Comparison of ENCODE assay signal across 1 cellular context in the genomic region with DNA sequence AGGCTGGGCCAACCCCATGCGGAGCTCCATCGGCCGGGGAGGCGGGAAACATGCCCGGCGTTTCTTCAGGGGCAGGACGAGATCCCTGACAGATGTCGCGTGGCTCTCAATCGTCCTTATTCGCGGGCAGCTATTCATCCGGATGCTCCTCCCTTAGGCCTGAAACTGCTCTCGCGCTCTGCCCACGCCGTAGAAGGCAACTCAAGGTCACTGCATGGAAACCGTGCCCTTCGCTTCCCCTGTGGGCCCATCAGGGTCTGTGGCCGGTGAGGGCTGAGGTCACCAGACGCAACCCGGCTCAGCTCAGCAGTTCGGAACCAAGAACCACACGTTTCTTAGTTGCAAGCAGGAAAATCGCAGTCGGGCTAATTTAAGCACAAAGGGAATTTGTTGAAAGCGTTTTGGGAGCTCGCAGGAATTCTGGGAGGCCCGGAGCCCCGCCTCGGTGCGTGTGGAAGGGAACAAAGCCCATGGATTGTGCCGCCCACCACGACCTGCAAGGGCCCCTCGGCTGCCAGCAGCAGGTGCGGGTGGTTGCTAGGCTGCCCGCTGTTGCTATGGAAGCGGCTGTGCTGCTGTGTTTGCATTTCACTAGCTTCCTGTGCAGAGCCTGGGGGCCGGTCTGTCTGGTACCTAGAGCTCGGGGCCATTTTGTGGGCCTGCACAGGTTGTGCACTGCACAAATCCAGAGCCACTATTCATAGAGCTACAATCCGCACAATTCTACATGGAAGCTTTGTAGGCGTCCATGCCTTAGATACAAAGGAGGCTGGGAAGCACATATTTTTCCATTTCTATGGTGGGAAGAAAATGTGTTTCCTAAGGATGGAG.
TF ChIP-seq lines count a peak whose summit lies in the region.

No MANE protein-coding gene starts in this region.

TF ChIP-seq in HepG2, 621 proteins besides CTCF, POLR2A, EP300 and RAD21 (continued from another document and continues in another):
- TF ChIP-seq, protein P1, sequence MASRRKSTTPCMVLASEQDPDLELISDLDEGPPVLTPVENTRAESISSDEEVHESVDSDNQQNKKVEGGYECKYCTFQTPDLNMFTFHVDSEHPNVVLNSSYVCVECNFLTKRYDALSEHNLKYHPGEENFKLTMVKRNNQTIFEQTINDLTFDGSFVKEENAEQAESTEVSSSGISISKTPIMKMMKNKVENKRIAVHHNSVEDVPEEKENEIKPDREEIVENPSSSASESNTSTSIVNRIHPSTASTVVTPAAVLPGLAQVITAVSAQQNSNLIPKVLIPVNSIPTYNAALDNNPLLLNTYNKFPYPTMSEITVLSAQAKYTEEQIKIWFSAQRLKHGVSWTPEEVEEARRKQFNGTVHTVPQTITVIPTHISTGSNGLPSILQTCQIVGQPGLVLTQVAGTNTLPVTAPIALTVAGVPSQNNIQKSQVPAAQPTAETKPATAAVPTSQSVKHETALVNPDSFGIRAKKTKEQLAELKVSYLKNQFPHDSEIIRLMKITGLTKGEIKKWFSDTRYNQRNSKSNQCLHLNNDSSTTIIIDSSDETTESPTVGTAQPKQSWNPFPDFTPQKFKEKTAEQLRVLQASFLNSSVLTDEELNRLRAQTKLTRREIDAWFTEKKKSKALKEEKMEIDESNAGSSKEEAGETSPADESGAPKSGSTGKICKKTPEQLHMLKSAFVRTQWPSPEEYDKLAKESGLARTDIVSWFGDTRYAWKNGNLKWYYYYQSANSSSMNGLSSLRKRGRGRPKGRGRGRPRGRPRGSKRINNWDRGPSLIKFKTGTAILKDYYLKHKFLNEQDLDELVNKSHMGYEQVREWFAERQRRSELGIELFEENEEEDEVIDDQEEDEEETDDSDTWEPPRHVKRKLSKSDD (CRISPR knock-in tag; IDR thresholded peaks at IDR 0.05; ENCODE audit: low read depth), result no peak
- TF ChIP-seq HNRNPH1 (optimal IDR thresholded peaks at IDR 0.05; ENCODE audit: low read depth, low read length), result no peak
- TF ChIP-seq MATR3 (CRISPR knock-in tag; IDR thresholded peaks at IDR 0.05), result no peak
- TF ChIP-seq PHF20 (CRISPR knock-in tag; IDR thresholded peaks at IDR 0.05), result no peak
- TF ChIP-seq, protein P2, sequence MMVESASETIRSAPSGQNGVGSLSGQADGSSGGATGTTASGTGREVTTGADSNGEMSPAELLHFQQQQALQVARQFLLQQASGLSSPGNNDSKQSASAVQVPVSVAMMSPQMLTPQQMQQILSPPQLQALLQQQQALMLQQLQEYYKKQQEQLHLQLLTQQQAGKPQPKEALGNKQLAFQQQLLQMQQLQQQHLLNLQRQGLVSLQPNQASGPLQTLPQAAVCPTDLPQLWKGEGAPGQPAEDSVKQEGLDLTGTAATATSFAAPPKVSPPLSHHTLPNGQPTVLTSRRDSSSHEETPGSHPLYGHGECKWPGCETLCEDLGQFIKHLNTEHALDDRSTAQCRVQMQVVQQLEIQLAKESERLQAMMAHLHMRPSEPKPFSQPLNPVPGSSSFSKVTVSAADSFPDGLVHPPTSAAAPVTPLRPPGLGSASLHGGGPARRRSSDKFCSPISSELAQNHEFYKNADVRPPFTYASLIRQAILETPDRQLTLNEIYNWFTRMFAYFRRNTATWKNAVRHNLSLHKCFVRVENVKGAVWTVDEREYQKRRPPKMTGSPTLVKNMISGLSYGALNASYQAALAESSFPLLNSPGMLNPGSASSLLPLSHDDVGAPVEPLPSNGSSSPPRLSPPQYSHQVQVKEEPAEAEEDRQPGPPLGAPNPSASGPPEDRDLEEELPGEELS (CRISPR knock-in tag; IDR thresholded peaks at IDR 0.05), result no peak; the same call in 1 of the 2 replicates
- no peak for TF ChIP-seq ZNF547 (CRISPR knock-in tag; IDR thresholded peaks at IDR 0.05)
- no peak for TF ChIP-seq SMC3 (IDR thresholded peaks at IDR 0.05; ENCODE audit: low read length)
- no peak for TF ChIP-seq MBNL3 (CRISPR knock-in tag; conservative IDR thresholded peaks at IDR 0.05)
- no peak for TF ChIP-seq NCOA5 (CRISPR knock-in tag; IDR thresholded peaks at IDR 0.05)
- TF ChIP-seq, protein P3, sequence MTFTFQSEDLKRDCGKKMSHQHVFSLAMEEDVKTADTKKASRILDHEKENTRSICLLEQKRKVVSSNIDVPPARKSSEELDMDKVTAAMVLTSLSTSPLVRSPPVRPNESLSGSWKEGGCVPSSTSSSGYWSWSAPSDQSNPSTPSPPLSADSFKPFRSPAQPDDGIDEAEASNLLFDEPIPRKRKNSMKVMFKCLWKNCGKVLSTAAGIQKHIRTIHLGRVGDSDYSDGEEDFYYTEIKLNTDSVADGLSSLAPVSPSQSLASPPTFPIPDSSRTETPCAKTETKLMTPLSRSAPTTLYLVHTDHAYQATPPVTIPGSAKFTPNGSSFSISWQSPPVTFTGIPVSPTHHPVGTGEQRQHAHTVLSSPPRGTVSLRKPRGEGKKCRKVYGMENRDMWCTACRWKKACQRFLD (CRISPR knock-in tag; IDR thresholded peaks at IDR 0.05; ENCODE audit: borderline replicate concordance), result 0 out of 2 replicates have a peak, but pooled peaks have one; percentile 46
- TF ChIP-seq THYN1 (CRISPR knock-in tag; IDR thresholded peaks at IDR 0.05; ENCODE audit: borderline replicate concordance, low read depth), result no peak
- no peak for TF ChIP-seq ZFP37 (CRISPR knock-in tag; IDR thresholded peaks at IDR 0.05; ENCODE audit: borderline replicate concordance)
- 0 out of 2 replicates have a peak, but pooled peaks have one; percentile 37 for TF ChIP-seq ZSCAN22 (CRISPR knock-in tag; IDR thresholded peaks at IDR 0.05)
- peak; percentile 32; the same call in 1 of the 2 replicates for TF ChIP-seq RCOR2 (CRISPR knock-in tag; IDR thresholded peaks at IDR 0.05)
- TF ChIP-seq EED (CRISPR knock-in tag; IDR thresholded peaks at IDR 0.05), result peak; percentile 80
- no peak for TF ChIP-seq ZNF7 (CRISPR knock-in tag; IDR thresholded peaks at IDR 0.05)
- TF ChIP-seq, protein P4, sequence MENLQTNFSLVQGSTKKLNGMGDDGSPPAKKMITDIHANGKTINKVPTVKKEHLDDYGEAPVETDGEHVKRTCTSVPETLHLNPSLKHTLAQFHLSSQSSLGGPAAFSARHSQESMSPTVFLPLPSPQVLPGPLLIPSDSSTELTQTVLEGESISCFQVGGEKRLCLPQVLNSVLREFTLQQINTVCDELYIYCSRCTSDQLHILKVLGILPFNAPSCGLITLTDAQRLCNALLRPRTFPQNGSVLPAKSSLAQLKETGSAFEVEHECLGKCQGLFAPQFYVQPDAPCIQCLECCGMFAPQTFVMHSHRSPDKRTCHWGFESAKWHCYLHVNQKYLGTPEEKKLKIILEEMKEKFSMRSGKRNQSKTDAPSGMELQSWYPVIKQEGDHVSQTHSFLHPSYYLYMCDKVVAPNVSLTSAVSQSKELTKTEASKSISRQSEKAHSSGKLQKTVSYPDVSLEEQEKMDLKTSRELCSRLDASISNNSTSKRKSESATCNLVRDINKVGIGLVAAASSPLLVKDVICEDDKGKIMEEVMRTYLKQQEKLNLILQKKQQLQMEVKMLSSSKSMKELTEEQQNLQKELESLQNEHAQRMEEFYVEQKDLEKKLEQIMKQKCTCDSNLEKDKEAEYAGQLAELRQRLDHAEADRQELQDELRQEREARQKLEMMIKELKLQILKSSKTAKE (CRISPR knock-in tag; IDR thresholded peaks at IDR 0.05; ENCODE audit: borderline replicate concordance), result peak; percentile 5; the same call in 1 of the 2 replicates
- TF ChIP-seq ZNF329 (CRISPR knock-in tag; IDR thresholded peaks at IDR 0.05; ENCODE audit: low read depth), result no peak; the same call in 1 of the 2 replicates
- no peak for TF ChIP-seq NRL (CRISPR knock-in tag; IDR thresholded peaks at IDR 0.05; ENCODE audit: borderline replicate concordance)
- no peak for TF ChIP-seq ZNF543 (CRISPR knock-in tag; IDR thresholded peaks at IDR 0.05)
- no peak for TF ChIP-seq KLF13 (CRISPR knock-in tag; IDR thresholded peaks at IDR 0.05)
- TF ChIP-seq KAT7 (CRISPR knock-in tag; IDR thresholded peaks at IDR 0.05; ENCODE audit: borderline replicate concordance), result no peak
- TF ChIP-seq, protein P5, sequence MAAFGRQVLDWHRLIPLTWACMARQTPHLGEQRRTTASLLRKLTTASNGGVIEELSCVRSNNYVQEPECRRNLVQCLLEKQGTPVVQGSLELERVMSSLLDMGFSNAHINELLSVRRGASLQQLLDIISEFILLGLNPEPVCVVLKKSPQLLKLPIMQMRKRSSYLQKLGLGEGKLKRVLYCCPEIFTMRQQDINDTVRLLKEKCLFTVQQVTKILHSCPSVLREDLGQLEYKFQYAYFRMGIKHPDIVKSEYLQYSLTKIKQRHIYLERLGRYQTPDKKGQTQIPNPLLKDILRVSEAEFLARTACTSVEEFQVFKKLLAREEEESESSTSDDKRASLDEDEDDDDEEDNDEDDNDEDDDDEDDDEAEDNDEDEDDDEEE (CRISPR knock-in tag; IDR thresholded peaks at IDR 0.05), result no peak
- TF ChIP-seq, protein P6, sequence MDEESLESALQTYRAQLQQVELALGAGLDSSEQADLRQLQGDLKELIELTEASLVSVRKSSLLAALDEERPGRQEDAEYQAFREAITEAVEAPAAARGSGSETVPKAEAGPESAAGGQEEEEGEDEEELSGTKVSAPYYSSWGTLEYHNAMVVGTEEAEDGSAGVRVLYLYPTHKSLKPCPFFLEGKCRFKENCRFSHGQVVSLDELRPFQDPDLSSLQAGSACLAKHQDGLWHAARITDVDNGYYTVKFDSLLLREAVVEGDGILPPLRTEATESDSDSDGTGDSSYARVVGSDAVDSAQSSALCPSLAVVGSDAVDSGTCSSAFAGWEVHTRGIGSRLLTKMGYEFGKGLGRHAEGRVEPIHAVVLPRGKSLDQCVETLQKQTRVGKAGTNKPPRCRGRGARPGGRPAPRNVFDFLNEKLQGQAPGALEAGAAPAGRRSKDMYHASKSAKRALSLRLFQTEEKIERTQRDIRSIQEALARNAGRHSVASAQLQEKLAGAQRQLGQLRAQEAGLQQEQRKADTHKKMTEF (CRISPR knock-in tag; IDR thresholded peaks at IDR 0.05), result peak; percentile 67; the same call in 1 of the 2 replicates
- peak; percentile 7; the same call in 1 of the 2 replicates for TF ChIP-seq SPEN (CRISPR knock-in tag; IDR thresholded peaks at IDR 0.05; ENCODE audit: low read depth)
- no peak for TF ChIP-seq KLF11 (CRISPR knock-in tag; IDR thresholded peaks at IDR 0.05)
- TF ChIP-seq PLRG1 (conservative IDR thresholded peaks at IDR 0.05), result no peak
- TF ChIP-seq, protein P7, sequence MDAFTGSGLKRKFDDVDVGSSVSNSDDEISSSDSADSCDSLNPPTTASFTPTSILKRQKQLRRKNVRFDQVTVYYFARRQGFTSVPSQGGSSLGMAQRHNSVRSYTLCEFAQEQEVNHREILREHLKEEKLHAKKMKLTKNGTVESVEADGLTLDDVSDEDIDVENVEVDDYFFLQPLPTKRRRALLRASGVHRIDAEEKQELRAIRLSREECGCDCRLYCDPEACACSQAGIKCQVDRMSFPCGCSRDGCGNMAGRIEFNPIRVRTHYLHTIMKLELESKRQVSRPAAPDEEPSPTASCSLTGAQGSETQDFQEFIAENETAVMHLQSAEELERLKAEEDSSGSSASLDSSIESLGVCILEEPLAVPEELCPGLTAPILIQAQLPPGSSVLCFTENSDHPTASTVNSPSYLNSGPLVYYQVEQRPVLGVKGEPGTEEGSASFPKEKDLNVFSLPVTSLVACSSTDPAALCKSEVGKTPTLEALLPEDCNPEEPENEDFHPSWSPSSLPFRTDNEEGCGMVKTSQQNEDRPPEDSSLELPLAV (CRISPR knock-in tag; conservative IDR thresholded peaks at IDR 0.05; ENCODE audit: low read depth), result no peak
- TF ChIP-seq RARG (CRISPR knock-in tag; IDR thresholded peaks at IDR 0.05; ENCODE audit: low read depth), result no peak
- TF ChIP-seq, protein P8, sequence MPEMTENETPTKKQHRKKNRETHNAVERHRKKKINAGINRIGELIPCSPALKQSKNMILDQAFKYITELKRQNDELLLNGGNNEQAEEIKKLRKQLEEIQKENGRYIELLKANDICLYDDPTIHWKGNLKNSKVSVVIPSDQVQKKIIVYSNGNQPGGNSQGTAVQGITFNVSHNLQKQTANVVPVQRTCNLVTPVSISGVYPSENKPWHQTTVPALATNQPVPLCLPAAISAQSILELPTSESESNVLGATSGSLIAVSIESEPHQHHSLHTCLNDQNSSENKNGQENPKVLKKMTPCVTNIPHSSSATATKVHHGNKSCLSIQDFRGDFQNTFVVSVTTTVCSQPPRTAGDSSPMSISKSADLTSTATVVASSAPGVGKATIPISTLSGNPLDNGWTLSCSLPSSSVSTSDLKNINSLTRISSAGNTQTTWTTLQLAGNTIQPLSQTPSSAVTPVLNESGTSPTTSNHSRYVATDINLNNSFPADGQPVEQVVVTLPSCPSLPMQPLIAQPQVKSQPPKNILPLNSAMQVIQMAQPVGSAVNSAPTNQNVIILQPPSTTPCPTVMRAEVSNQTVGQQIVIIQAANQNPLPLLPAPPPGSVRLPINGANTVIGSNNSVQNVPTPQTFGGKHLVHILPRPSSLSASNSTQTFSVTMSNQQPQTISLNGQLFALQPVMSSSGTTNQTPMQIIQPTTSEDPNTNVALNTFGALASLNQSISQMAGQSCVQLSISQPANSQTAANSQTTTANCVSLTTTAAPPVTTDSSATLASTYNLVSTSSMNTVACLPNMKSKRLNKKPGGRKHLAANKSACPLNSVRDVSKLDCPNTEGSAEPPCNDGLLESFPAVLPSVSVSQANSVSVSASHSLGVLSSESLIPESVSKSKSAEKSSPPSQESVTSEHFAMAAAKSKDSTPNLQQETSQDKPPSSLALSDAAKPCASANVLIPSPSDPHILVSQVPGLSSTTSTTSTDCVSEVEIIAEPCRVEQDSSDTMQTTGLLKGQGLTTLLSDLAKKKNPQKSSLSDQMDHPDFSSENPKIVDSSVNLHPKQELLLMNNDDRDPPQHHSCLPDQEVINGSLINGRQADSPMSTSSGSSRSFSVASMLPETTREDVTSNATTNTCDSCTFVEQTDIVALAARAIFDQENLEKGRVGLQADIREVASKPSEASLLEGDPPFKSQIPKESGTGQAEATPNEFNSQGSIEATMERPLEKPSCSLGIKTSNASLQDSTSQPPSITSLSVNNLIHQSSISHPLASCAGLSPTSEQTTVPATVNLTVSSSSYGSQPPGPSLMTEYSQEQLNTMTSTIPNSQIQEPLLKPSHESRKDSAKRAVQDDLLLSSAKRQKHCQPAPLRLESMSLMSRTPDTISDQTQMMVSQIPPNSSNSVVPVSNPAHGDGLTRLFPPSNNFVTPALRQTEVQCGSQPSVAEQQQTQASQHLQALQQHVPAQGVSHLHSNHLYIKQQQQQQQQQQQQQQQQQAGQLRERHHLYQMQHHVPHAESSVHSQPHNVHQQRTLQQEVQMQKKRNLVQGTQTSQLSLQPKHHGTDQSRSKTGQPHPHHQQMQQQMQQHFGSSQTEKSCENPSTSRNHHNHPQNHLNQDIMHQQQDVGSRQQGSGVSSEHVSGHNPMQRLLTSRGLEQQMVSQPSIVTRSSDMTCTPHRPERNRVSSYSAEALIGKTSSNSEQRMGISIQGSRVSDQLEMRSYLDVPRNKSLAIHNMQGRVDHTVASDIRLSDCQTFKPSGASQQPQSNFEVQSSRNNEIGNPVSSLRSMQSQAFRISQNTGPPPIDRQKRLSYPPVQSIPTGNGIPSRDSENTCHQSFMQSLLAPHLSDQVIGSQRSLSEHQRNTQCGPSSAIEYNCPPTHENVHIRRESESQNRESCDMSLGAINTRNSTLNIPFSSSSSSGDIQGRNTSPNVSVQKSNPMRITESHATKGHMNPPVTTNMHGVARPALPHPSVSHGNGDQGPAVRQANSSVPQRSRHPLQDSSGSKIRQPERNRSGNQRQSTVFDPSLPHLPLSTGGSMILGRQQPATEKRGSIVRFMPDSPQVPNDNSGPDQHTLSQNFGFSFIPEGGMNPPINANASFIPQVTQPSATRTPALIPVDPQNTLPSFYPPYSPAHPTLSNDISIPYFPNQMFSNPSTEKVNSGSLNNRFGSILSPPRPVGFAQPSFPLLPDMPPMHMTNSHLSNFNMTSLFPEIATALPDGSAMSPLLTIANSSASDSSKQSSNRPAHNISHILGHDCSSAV (CRISPR knock-in tag; IDR thresholded peaks at IDR 0.05; ENCODE audit: borderline replicate concordance), result no peak
